In genomic region chr19:49123285-49123684, GRCh38 we compare ENCODE assay signal across 13 cellular contexts. TPM values are rescaled to one million over a fixed set of nuclear protein-coding genes. Genes with fewer than 3 reads are reported as not detected.
"Had no signal": no experiment of that assay in that cellular context is flagged by ENCODE, and none has a peak within 500 bp of the region (broad histone marks: within the 10 kb centered on the region; RNA-seq: fewer than 3 reads in every experiment).

No MANE protein-coding gene starts in this region.

RNA-seq across cellular contexts. Expression of gene C19orf73, which starts 4.3 kb away (rescaled TPM):
- total RNA-seq: ascending aorta had no signal

RNA-seq across cellular contexts. Expression of gene HRC, which starts 31.9 kb away (rescaled TPM):
- total RNA-seq: activated CD4-positive, alpha-beta memory T cell treated with anti-CD3 and anti-CD28 coated beads, Interleukin-2, amount 10 ng/mL, durations not matched to agents 7 days and 5 days; activated CD4-positive, alpha-beta T cell treated with anti-CD3 and anti-CD28 coated beads for 36 hours; activated CD4-positive, alpha-beta T cell treated with anti-CD3 and anti-CD28 coated beads, Interleukin-2, amount 10 ng/mL, durations not matched to agents 7 days and 5 days; activated CD8-positive, alpha-beta memory T cell treated with anti-CD3 and anti-CD28 coated beads, Interleukin-2, amount 10 ng/mL, durations not matched to agents 7 days and 5 days; activated CD8-positive, alpha-beta T cell treated with anti-CD3 and anti-CD28 coated beads, Interleukin-2, amount 10 ng/mL, durations not matched to agents 7 days and 5 days; activated naive CD8-positive, alpha-beta T cell treated with anti-CD3 and anti-CD28 coated beads, Interleukin-2, amount 10 ng/mL, durations not matched to agents 7 days and 5 days; activated T-helper 2 cell treated with anti-CD3 and anti-CD28 coated beads, Interferon-gamma antibody, Interleukin-2, Interleukin-4, amounts not matched to agents 10 μg/mL and 5 μg/mL and 100 μg/mL, durations not matched to agents 14 hours and 24 hours and 36 hours; ascending aorta; bronchial epithelial cell; chondrocyte; T-helper 1 cell treated with Interleukin-12 subunit alpha and Interleukin-12 subunit beta and Interleukin-4 antibody, amounts not matched to agents 30 ng/mL and 1 ng/mL, for 36 hours; T-helper 17 cell; T-helper 2 cell treated with Interferon-gamma antibody and Interleukin-4, amounts not matched to agents 100 ng/mL and 5 ng/mL, for 36 hours had no signal

RNA-seq across cellular contexts. Expression of gene TRPM4, which starts 34.3 kb away (rescaled TPM):
- total RNA-seq: activated CD8-positive, alpha-beta T cell treated with anti-CD3 and anti-CD28 coated beads, Interleukin-2, amount 10 ng/mL, durations not matched to agents 7 days and 5 days had no signal
